In genomic region chr6:157760137-157760536, GRCh38 we compare ENCODE assay signal across 1 cellular context.
TF ChIP-seq lines count a peak whose summit lies in the region.

No MANE protein-coding gene starts in this region.

TF ChIP-seq in HepG2, 621 proteins besides CTCF, POLR2A, EP300 and RAD21 (continued from another document):
- TF ChIP-seq USF2 (IDR thresholded peaks at IDR 0.05; ENCODE audit: low read depth, low read length) (no peak), USF2 (CRISPR knock-in tag; IDR thresholded peaks at IDR 0.05; ENCODE audit: borderline replicate concordance) (no peak), STAG1 (CRISPR knock-in tag; IDR thresholded peaks at IDR 0.05) (peak; percentile 33), ZNF441 (CRISPR knock-in tag; IDR thresholded peaks at IDR 0.05; ENCODE audit: borderline replicate concordance) (no peak), ZBTB20 (CRISPR knock-in tag; IDR thresholded peaks at IDR 0.05; ENCODE audit: borderline replicate concordance, low read depth) (no peak), REST (IDR thresholded peaks at IDR 0.05; ENCODE audit: borderline replicate concordance in 1 of 2, low read depth in 1 of 2, low read length in 2 of 2) (no peak), ZNF670 (CRISPR knock-in tag; IDR thresholded peaks at IDR 0.05; ENCODE audit: borderline replicate concordance) (no peak), ZNF788 (CRISPR knock-in tag; IDR thresholded peaks at IDR 0.05; ENCODE audit: borderline replicate concordance) (no peak), JUN (CRISPR knock-in tag; IDR thresholded peaks at IDR 0.05) (no peak), ZC3H4 (CRISPR knock-in tag; IDR thresholded peaks at IDR 0.05; ENCODE audit: borderline replicate concordance) (no peak), TBX2 (CRISPR knock-in tag; IDR thresholded peaks at IDR 0.05; ENCODE audit: borderline replicate concordance) (0 out of 2 replicates have a peak, but pooled peaks have one; percentile 30), RXRB (CRISPR knock-in tag; IDR thresholded peaks at IDR 0.05; ENCODE audit: borderline replicate concordance) (no peak), DMAP1 (CRISPR knock-in tag; IDR thresholded peaks at IDR 0.05) (no peak), ETV5 (CRISPR knock-in tag; IDR thresholded peaks at IDR 0.05; ENCODE audit: borderline replicate concordance) (no peak), SRF (IDR thresholded peaks at IDR 0.05; ENCODE audit: low read depth, low read length) (no peak), ZNF234 (CRISPR knock-in tag; conservative IDR thresholded peaks at IDR 0.05) (no peak), SETDB1 (CRISPR knock-in tag; IDR thresholded peaks at IDR 0.05; ENCODE audit: borderline replicate concordance) (no peak), NFE2L1 (CRISPR knock-in tag; IDR thresholded peaks at IDR 0.05; ENCODE audit: borderline replicate concordance) (no peak), NR2C2 (CRISPR knock-in tag; IDR thresholded peaks at IDR 0.05; ENCODE audit: borderline replicate concordance) (no peak), ZFAT (CRISPR knock-in tag; conservative IDR thresholded peaks at IDR 0.05) (no peak), SIX4 (CRISPR knock-in tag; IDR thresholded peaks at IDR 0.05) (no peak), XBP1 (CRISPR knock-in tag; IDR thresholded peaks at IDR 0.05) (no peak), ZNF839 (CRISPR knock-in tag; IDR thresholded peaks at IDR 0.05; ENCODE audit: borderline replicate concordance) (no peak), ZNF772 (CRISPR knock-in tag; IDR thresholded peaks at IDR 0.05) (0 out of 2 replicates have a peak, but pooled peaks have one; percentile 43)
